ENCODE assay signal across 14 cellular contexts in genomic region chr11:130371004-130371590, GRCh38. TPM values are rescaled to one million over a fixed set of nuclear protein-coding genes. Genes with fewer than 3 reads are reported as not detected.
DNase-seq lines count a peak whose midpoint lies in the region; FAIRE-seq and TF ChIP-seq lines count a peak whose summit lies in the region.
"Had no signal": no experiment of that assay in that cellular context is flagged by ENCODE, and none has a peak within 500 bp of the region (broad histone marks: within the 10 kb centered on the region; RNA-seq: fewer than 3 reads in every experiment).

No MANE protein-coding gene starts in this region.

- TF ChIP-seq CTCF in brain microvascular endothelial cell (IDR thresholded peaks at IDR 0.05; ENCODE audit: low read depth, low read length, missing control alignments) (peak; percentile 28), kidney (IDR thresholded peaks at IDR 0.05; ENCODE audit: borderline replicate concordance, extremely low read depth, insufficient read depth) (no peak)

- peak; percentile 17 for DNase-seq in GM12891 (ENCODE audit: insufficient read length, low spot score)
- peak; percentile 30 for DNase-seq in NCI-H1105 treated with DMSO at 0.1 percent for 48 hours (lab: John Stamatoyannopoulos, UW)
- DNase-seq in brain microvascular endothelial cell = no peak
- DNase-seq in renal cortical epithelial cell (ENCODE audit: low read depth) = peak; percentile 23
- no peak for DNase-seq in dermis blood vessel endothelial cell
- no peak for DNase-seq in kidney
- DNase-seq in H54 (ENCODE audit: insufficient read length, low spot score) = no peak
- DNase-seq in central memory CD4-positive, alpha-beta T cell = no peak
- DNase-seq: activated T-cell treated with anti-CD3 and anti-CD28 coated beads for 4 hours, amygdala, NCI-H1694 treated with DMSO at 0.1 percent for 48 hours had no signal

- FAIRE-seq in GM12891 (lab: Jason Lieb, UNC) (no peak), kidney (lab: Jason Lieb, UNC) (no peak), H54 (lab: Jason Lieb, UNC) (no peak)
- FAIRE-seq: endometrium, GM18507 had no signal

- H3K9me3 ChIP-seq in kidney (ENCODE audit: control insufficient read depth in 1 of 2, low read length in 2 of 2) = no peaks in the 10 kb centered on the region
- H3K9me3 ChIP-seq: prostate gland had no signal

- H3K27ac ChIP-seq in brain microvascular endothelial cell (no peak overlapping the region), kidney (ENCODE audit: low read depth in 2 of 2, low read length in 2 of 2) (no peak overlapping the region)
- H3K27ac ChIP-seq: prostate gland had no signal

- peaks cover 25% of the 10 kb centered on the region for H3K27me3 ChIP-seq in brain microvascular endothelial cell (replicated peaks)

- H3K9ac ChIP-seq in kidney (ENCODE audit: low read length in 2 of 2) = no peak overlapping the region

- in situ Hi-C loops in brain microvascular endothelial cell (cut with HindIII; ENCODE audit: low pct_ligation_motif_present, low sequenced_read_pairs) = no loop called here

- peaks cover 0 to 4% of the 10 kb centered on the region in 2 donors for H3K4me1 ChIP-seq in kidney (ENCODE audit: control insufficient read depth in 1 of 2, insufficient read depth in 1 of 2, low read depth in 1 of 2, low read length in 2 of 2)
- H3K4me1 ChIP-seq: prostate gland had no signal

- intact Hi-C loops in kidney (cut with DNase I) = no loop called here

- H3K36me3 ChIP-seq in brain microvascular endothelial cell (replicated peaks) (no peaks in the 10 kb centered on the region), kidney (ENCODE audit: control insufficient read depth in 1 of 2, insufficient read depth in 2 of 2, low read length in 2 of 2) (no peaks in the 10 kb centered on the region)
- H3K36me3 ChIP-seq: prostate gland had no signal

- H3K4me3 ChIP-seq in brain microvascular endothelial cell (ENCODE audit: low read depth, low read length) (no peak overlapping the region), kidney (ENCODE audit: low read length in 2 of 2) (no peak overlapping the region)
- H3K4me3 ChIP-seq: prostate gland had no signal

- no peak for TF ChIP-seq POLR2A in GM12891 (IDR thresholded peaks at IDR 0.05; ENCODE audit: low read depth, low read length)
- no peak for TF ChIP-seq POLR2A in H54 (IDR thresholded peaks at IDR 0.05; ENCODE audit: low read depth, low read length)

TF ChIP-seq in GM12891, 5 proteins besides CTCF, POLR2A, EP300 and RAD21:
- no peak for TF ChIP-seq TAF1 (IDR thresholded peaks at IDR 0.05; ENCODE audit: low read depth, low read length)
- TF ChIP-seq PAX5 (IDR thresholded peaks at IDR 0.05; ENCODE audit: insufficient read depth, low read length, severe bottlenecking) = no peak
TF ChIP-seq in GM12891: peak in this region for 0.

RNA-seq across cellular contexts. Expression of gene ZBTB44, which starts 56.4 kb away (rescaled TPM):
- 4.8 TPM for polyA plus RNA-seq in GM12891 (2012; ENCODE audit: low read depth, missing spikeins)
- total RNA-seq in renal cortical epithelial cell = 29.3 and 94.3 TPM in 2 replicates
- total RNA-seq in dermis blood vessel endothelial cell = 34.7 and 36.4 TPM in 2 replicates
- total RNA-seq in kidney = 59.7 TPM
- 13.1 TPM for polyA plus RNA-seq in kidney (ENCODE audit: insufficient read depth, low read depth, low replicate concordance)

RNA-seq across cellular contexts. Expression of gene ADAMTS8, which starts 57.3 kb away (rescaled TPM):
- not detected for polyA plus RNA-seq in GM12891 (2012; ENCODE audit: low read depth, missing spikeins)
- total RNA-seq in renal cortical epithelial cell = not detected in 2 replicates
- not detected in 2 replicates for total RNA-seq in dermis blood vessel endothelial cell
- total RNA-seq in kidney = 1.2 TPM
- 1.6 TPM for polyA plus RNA-seq in kidney (ENCODE audit: insufficient read depth, low read depth, low replicate concordance)

Comparison
In these comparisons a context has a peak if more than half of its experiments do, and no peak if none do; other contexts are left out.
1. DNase-seq: peak in GM12891 (single experiment), NCI-H1105 treated with DMSO at 0.1 percent for 48 hours (single experiment) and renal cortical epithelial cell (single experiment); none in brain microvascular endothelial cell (single experiment), dermis blood vessel endothelial cell (single experiment), kidney (single experiment), H54 (single experiment) and central memory CD4-positive, alpha-beta T cell (single experiment).